ENCODE assay signal across 1 cellular context in genomic region chr9:69014013-69014412, GRCh38.
TF ChIP-seq lines count a peak whose summit lies in the region.

PRKACG (minus strand) TSS chr9:69014113; CDS start chr9:69014092, 21 bp downstream.

TF ChIP-seq in H1, 55 proteins besides CTCF, POLR2A, EP300 and RAD21:
- TF ChIP-seq CBX5 (IDR thresholded peaks at IDR 0.05; ENCODE audit: low read depth, low read length) (no peak), TAF7 (optimal IDR thresholded peaks at IDR 0.05; ENCODE audit: borderline replicate concordance, low read depth, low read length) (no peak), CTBP2 (IDR thresholded peaks at IDR 0.05; ENCODE audit: borderline replicate concordance, insufficient read depth, insufficient read length, low read length) (no peak), EGR1 (IDR thresholded peaks at IDR 0.05; ENCODE audit: borderline replicate concordance, low read depth, low read length) (no peak), CBX8 (IDR thresholded peaks at IDR 0.05; ENCODE audit: borderline replicate concordance, low read depth, low read length) (no peak), YY1 (IDR thresholded peaks at IDR 0.05; ENCODE audit: low read depth, low read length) (no peak)
TF ChIP-seq in H1: peak in this region for 0.
